In genomic region chr6:149921361-149921760, GRCh38 we compare ENCODE assay signal across 2 cellular contexts.
TF ChIP-seq lines count a peak whose summit lies in the region.

No MANE protein-coding gene starts in this region.

TF ChIP-seq in A549, 52 proteins besides CTCF, POLR2A, EP300 and RAD21:
- TF ChIP-seq ESRRA (IDR thresholded peaks at IDR 0.05; ENCODE audit: borderline replicate concordance, low read length), result no peak
- TF ChIP-seq MAZ (IDR thresholded peaks at IDR 0.05; ENCODE audit: borderline replicate concordance, low read depth, low read length), result no peak
- no peak for TF ChIP-seq ZNF302 (CRISPR knock-in tag; IDR thresholded peaks at IDR 0.05)
- TF ChIP-seq REST (IDR thresholded peaks at IDR 0.05), result no peak
- TF ChIP-seq NFE2L2 (conservative IDR thresholded peaks at IDR 0.05; ENCODE audit: low read length), result no peak

TF ChIP-seq in H1, 55 proteins besides CTCF, POLR2A, EP300 and RAD21:
- TF ChIP-seq POU5F1 (IDR thresholded peaks at IDR 0.05; ENCODE audit: low read depth, low read length) (no peak), USF2 (IDR thresholded peaks at IDR 0.05; ENCODE audit: low read length) (no peak), YY1 (IDR thresholded peaks at IDR 0.05; ENCODE audit: low read depth, low read length) (no peak), SAP30 (IDR thresholded peaks at IDR 0.05; ENCODE audit: insufficient read depth, insufficient replicate concordance, low read length) (no peak), CBX8 (IDR thresholded peaks at IDR 0.05; ENCODE audit: borderline replicate concordance, low read depth, low read length) (no peak), SIX5 (IDR thresholded peaks at IDR 0.05; ENCODE audit: low read depth, low read length) (no peak), JUN (IDR thresholded peaks at IDR 0.05; ENCODE audit: low read depth, low read length) (no peak), CEBPB (IDR thresholded peaks at IDR 0.05; ENCODE audit: low read depth, low read length) (no peak), KDM4A (IDR thresholded peaks at IDR 0.05; ENCODE audit: low read depth, low read length, severe bottlenecking) (no peak), SP1 (IDR thresholded peaks at IDR 0.05; ENCODE audit: low read depth, low read length) (no peak), BRCA1 (IDR thresholded peaks at IDR 0.05; ENCODE audit: low read depth, low read length) (no peak), ATF3 (IDR thresholded peaks at IDR 0.05; ENCODE audit: insufficient read depth, low read depth, low read length) (no peak), RBBP5 (IDR thresholded peaks at IDR 0.05; ENCODE audit: borderline replicate concordance, low read depth, low read length) (no peak)
